Comparison of ENCODE assay signal across 17 cellular contexts in the genomic region with DNA sequence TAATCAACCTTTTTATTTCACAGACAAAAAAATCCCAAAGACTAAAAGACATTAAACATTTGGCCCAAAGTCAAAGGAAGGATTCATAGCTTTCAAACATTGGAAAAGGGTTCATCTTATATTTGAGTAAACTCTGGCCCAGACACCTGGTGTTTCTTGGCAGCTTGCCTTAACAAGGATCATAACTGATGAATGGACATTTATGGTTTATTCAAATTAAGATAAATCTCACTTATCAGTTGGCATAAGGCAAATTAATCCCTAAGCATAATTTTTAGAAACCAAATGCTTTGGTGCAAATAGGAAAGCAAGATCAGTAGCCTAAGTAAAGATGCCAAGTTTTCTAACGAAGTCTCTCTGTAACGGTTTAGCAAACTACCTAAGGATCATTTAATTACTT.
DNase-seq lines count a peak whose midpoint lies in the region; TF ChIP-seq lines count a peak whose summit lies in the region.
"Had no signal": no experiment of that assay in that cellular context is flagged by ENCODE, and none has a peak within 500 bp of the region (broad histone marks: within the 10 kb centered on the region; RNA-seq: fewer than 3 reads in every experiment).

No MANE protein-coding gene starts in this region.

- H3K27me3 ChIP-seq in A673 (replicated peaks; ENCODE audit: insufficient read depth, low read depth, low read length, poor library complexity) (no peaks in the 10 kb centered on the region), colonic mucosa (no peaks in the 10 kb centered on the region)
- H3K27me3 ChIP-seq: neutrophil, SJCRH30 had no signal

- in situ Hi-C loops in ACHN (cut with HindIII; ENCODE audit: low pct_ligation_motif_present, low pct_unique_long_range_greater_than_20kb, low sequenced_read_pairs) = no loop called here

- DNase-seq in A673 (ENCODE audit: low spot score) (peak; percentile 31), HT-29 (ENCODE audit: low spot score) (peak; percentile 66), NCI-H2171 (lab: John Stamatoyannopoulos, UW) (peak; percentile 73), RPMI8226 (peak; percentile 66), ACHN (no peak), cortex of kidney (lab: John Stamatoyannopoulos, UW) (no peak), colonic mucosa (no peak)
- no peak for DNase-seq in activated CD8-positive, alpha-beta memory T cell treated with anti-CD3 and anti-CD28 coated beads, Interleukin-2, amount 50 U/mL, for 48 hours
- DNase-seq: activated B cell treated with CpG ODN at 0.5 μM for 24 hours; activated CD4-positive, alpha-beta memory T cell treated with anti-CD3 and anti-CD28 coated beads, Interleukin-2, amount 10 ng/mL, durations not matched to agents 7 days and 5 days; activated naive CD4-positive, alpha-beta T cell treated with anti-CD3 and anti-CD28 coated beads, Interleukin-2, amount 50 U/mL, for 16 hours; activated T-cell treated with anti-CD3 and anti-CD28 coated beads, Interleukin-2, amount 50 U/mL, for 24 hours; DMS79 treated with DMSO at 0.1 percent for 48 hours; left ventricle myocardium inferior; OCI-M1 had no signal

- no peaks in the 10 kb centered on the region for H3K9me3 ChIP-seq in A673 (ENCODE audit: low read depth, low read length, poor library complexity, severe bottlenecking)
- H3K9me3 ChIP-seq in colonic mucosa = no peaks in the 10 kb centered on the region
- H3K9me3 ChIP-seq: left ventricle myocardium inferior, neutrophil, SJCRH30 had no signal

- H3K4me1 ChIP-seq in A673 (ENCODE audit: insufficient read depth, low read length, poor library complexity, severe bottlenecking) (peaks cover 13% of the 10 kb centered on the region), colonic mucosa (no peaks in the 10 kb centered on the region)
- H3K4me1 ChIP-seq: left ventricle myocardium inferior, SJCRH30 had no signal

- H3K27ac ChIP-seq in A673 (ENCODE audit: low read depth, low read length, poor library complexity, severe bottlenecking) (no peak overlapping the region), colonic mucosa (no peak overlapping the region)
- H3K27ac ChIP-seq: left ventricle myocardium inferior, neutrophil, SJCRH30 had no signal

- BruUV-seq in A673 (replicated peaks; lab: Mats Ljungman, UMichigan) = no TSS peak

- POLR2A ChIA-PET in A673 (lab: Charles Lee; ENCODE audit: low non-redundant PET) = no interaction called here

- H3K9ac ChIP-seq in colonic mucosa (ENCODE audit: low read depth in 2 of 2, low read length in 2 of 2) = no peak overlapping the region

- intact Hi-C loops in A673 (cut with micrococcal nuclease; ENCODE audit: unreplicated experiment) (no loop called here), colonic mucosa (cut with DNase I) (no loop called here)

- H3K4me3 ChIP-seq in A673 (ENCODE audit: low read depth, low read length, poor library complexity, severe bottlenecking) (no peak overlapping the region), colonic mucosa (no peak overlapping the region)
- H3K4me3 ChIP-seq: left ventricle myocardium inferior, SJCRH30 had no signal

- no peaks in the 10 kb centered on the region for H3K36me3 ChIP-seq in A673 (ENCODE audit: insufficient read depth, low read length, poor library complexity, severe bottlenecking)
- H3K36me3 ChIP-seq in colonic mucosa = no peaks in the 10 kb centered on the region
- H3K36me3 ChIP-seq: left ventricle myocardium inferior, neutrophil, SJCRH30 had no signal

- no peak for TF ChIP-seq CTCF in A673 (conservative IDR thresholded peaks at IDR 0.05; ENCODE audit: low read depth, low read length)
- no peak for TF ChIP-seq CTCF in colonic mucosa (IDR thresholded peaks at IDR 0.05)

- CTCF ChIA-PET in A673 (lab: Charles Lee) = no interaction called here

Comparison
In these comparisons a context has a peak if more than half of its experiments do, and no peak if none do; other contexts are left out.
1. DNase-seq: peak in A673 (single experiment), HT-29 (single experiment), NCI-H2171 (single experiment) and RPMI8226 (single experiment); none in ACHN (single experiment), cortex of kidney (single experiment), colonic mucosa (single experiment) and activated CD8-positive, alpha-beta memory T cell treated with anti-CD3 and anti-CD28 coated beads, Interleukin-2, amount 50 U/mL, for 48 hours (single experiment).